In genomic region chr1:7680791-7681165, GRCh38 we compare ENCODE assay signal across 8 cellular contexts.
DNase-seq lines count a peak whose midpoint lies in the region; ATAC-seq, FAIRE-seq and TF ChIP-seq lines count a peak whose summit lies in the region.

No MANE protein-coding gene starts in this region.

- H3K27me3 ChIP-seq in bronchial epithelial cell (ENCODE audit: control insufficient read depth, insufficient read depth, low read length): peaks cover 7% of the 10 kb centered on the region

- intact Hi-C loops in CD14-positive monocyte (cut with micrococcal nuclease): no loop called here
- intact Hi-C loops in left colon (cut with DNase I, micrococcal nuclease): no loop called here

- peak overlapping the region; percentile 82 to 89 for H3K4me3 Mint-ChIP-seq in CD14-positive monocyte

- peaks cover 16 to 25% (median 20%) of the 10 kb centered on the region in 3 donors for H3K27me3 Mint-ChIP-seq in CD14-positive monocyte (ENCODE audit: low read depth in 3 of 3)

- H3K4me1 Mint-ChIP-seq in CD14-positive monocyte: peaks cover 2% of the 10 kb centered on the region

- H3K36me3 ChIP-seq in bronchial epithelial cell (ENCODE audit: control insufficient read depth, insufficient read depth, low read length): no peaks in the 10 kb centered on the region

- no peak for TF ChIP-seq CTCF in CD14-positive monocyte (IDR thresholded peaks at IDR 0.05)
- TF ChIP-seq CTCF in bronchial epithelial cell (IDR thresholded peaks at IDR 0.05; ENCODE audit: insufficient read depth, low read length, severe bottlenecking): no peak

- FAIRE-seq in bronchial epithelial cell (lab: Jason Lieb, UNC): no peak

- ATAC-seq in left colon (peak; percentile 21), HG02973 (IDR thresholded peaks at IDR 0.05; ENCODE audit: unreplicated experiment) (no peak), HG03432 (IDR thresholded peaks at IDR 0.05; ENCODE audit: unreplicated experiment) (no peak)

- DNase-seq in CD14-positive monocyte (ENCODE audit: low spot score) (no peak), NCI-H1105 treated with DMSO at 0.1 percent for 48 hours (lab: John Stamatoyannopoulos, UW) (peak; percentile 63), bronchial epithelial cell (ENCODE audit: low read depth) (no peak), left colon (no peak), superior temporal gyrus (ENCODE audit: extremely low spot score) (peak; percentile 34), HK-2 (ENCODE audit: unreplicated experiment) (no peak)

- H3K9me3 Mint-ChIP-seq in CD14-positive monocyte: peaks cover 0 to 2% (median 0%) of the 10 kb centered on the region in 7 donors

- peak overlapping the region; percentile 50 for H3K4me3 ChIP-seq in bronchial epithelial cell (ENCODE audit: low read depth, low read length)

- H3K27ac Mint-ChIP-seq in CD14-positive monocyte: no peak overlapping the region

- no peaks in the 10 kb centered on the region for H3K36me3 Mint-ChIP-seq in CD14-positive monocyte

Comparison
In these comparisons a context has a peak if more than half of its experiments do, and no peak if none do; other contexts are left out.
1. DNase-seq: peak in NCI-H1105 treated with DMSO at 0.1 percent for 48 hours (single experiment) and superior temporal gyrus (single experiment); none in CD14-positive monocyte (single experiment), bronchial epithelial cell (single experiment), left colon (0 of 2) and HK-2 (single experiment).